In the genomic region with DNA sequence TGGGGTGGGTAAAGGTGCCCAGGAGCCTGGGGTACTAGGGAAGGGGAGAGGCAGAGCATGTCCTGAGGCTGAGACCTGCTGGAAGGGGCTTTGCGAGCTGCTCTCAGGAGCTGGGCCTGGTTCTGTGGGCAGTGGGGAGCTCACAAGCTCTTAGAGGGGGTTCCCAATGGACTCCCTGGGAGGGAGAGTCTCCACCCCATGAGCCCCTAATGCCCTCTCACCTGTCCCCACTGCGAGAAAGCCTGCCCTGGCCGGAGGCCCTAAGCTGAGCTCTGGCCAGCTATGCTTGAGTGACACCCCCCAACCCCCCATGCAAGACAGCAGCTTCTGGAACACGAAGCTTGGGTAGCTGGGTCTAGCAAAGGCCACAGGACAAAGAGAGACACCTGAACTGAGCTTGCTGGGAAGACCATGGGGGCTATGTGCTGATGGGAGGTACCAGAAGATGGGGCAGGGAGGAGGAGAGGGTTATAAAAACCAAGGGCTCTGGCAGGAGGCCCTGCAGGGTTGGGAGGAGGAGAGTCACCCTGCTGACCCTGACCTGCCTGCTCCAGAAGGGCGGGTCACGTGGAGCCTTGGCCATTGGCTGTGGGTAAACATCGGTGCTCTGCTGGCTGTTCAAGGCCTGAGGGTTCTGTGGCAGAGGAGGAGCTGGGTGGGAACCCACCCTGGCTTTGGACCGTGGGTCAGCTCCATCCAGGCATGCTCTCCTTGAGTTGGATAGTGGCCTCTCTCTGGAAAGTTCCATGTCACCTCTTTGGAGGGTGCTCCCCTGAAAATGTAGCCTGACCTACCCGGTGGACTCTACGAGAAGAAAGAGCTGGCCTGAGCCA, we compare ENCODE assay signal across 1 cellular context.
TF ChIP-seq lines count a peak whose summit lies in the region.

No MANE protein-coding gene starts in this region.

TF ChIP-seq in HepG2, 621 proteins besides CTCF, POLR2A, EP300 and RAD21 (continued from another document and continues in another):
- TF ChIP-seq IKZF4 (CRISPR knock-in tag; IDR thresholded peaks at IDR 0.05; ENCODE audit: borderline replicate concordance, low read depth, not compliant biosample characterization): peak; percentile 65
- TF ChIP-seq RCOR2 (CRISPR knock-in tag; IDR thresholded peaks at IDR 0.05): peak; percentile 56
- TF ChIP-seq FOXK1 (CRISPR knock-in tag; IDR thresholded peaks at IDR 0.05; ENCODE audit: borderline replicate concordance, low read depth): peak; percentile 70; the same call in 1 of the 2 replicates
- TF ChIP-seq TCF7L2 (IDR thresholded peaks at IDR 0.05; ENCODE audit: low read depth, low read length): no peak
- TF ChIP-seq SETDB1 (CRISPR knock-in tag; IDR thresholded peaks at IDR 0.05; ENCODE audit: borderline replicate concordance): no peak
- TF ChIP-seq ZNF510 (CRISPR knock-in tag; IDR thresholded peaks at IDR 0.05; ENCODE audit: low read depth): no peak
- TF ChIP-seq, protein P1, sequence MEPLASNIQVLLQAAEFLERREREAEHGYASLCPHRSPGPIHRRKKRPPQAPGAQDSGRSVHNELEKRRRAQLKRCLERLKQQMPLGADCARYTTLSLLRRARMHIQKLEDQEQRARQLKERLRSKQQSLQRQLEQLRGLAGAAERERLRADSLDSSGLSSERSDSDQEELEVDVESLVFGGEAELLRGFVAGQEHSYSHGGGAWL (CRISPR knock-in tag; IDR thresholded peaks at IDR 0.05): peak; percentile 8; the same call in 1 of the 2 replicates
- TF ChIP-seq FOXC1 (CRISPR knock-in tag; IDR thresholded peaks at IDR 0.05; ENCODE audit: borderline replicate concordance): no peak
- TF ChIP-seq STAG1 (CRISPR knock-in tag; IDR thresholded peaks at IDR 0.05): peak; percentile 2; the same call in 1 of the 2 replicates
- no peak for TF ChIP-seq ELF1 (CRISPR knock-in tag; IDR thresholded peaks at IDR 0.05)
- TF ChIP-seq CBX1 (IDR thresholded peaks at IDR 0.05; ENCODE audit: low read depth): no peak
- TF ChIP-seq SOX13 (IDR thresholded peaks at IDR 0.05): no peak
- TF ChIP-seq SOX13 (CRISPR knock-in tag; conservative IDR thresholded peaks at IDR 0.05 in 1 of 2, IDR thresholded peaks at IDR 0.05 in 1 of 2): peak in 1 of 2 experiments; percentile 74; a peak in 2 of 4 replicates
- TF ChIP-seq PRMT3 (CRISPR knock-in tag; IDR thresholded peaks at IDR 0.05; ENCODE audit: borderline replicate concordance, low read depth): no peak
- TF ChIP-seq ZNF431 (CRISPR knock-in tag; IDR thresholded peaks at IDR 0.05; ENCODE audit: borderline replicate concordance, low read depth): no peak
- TF ChIP-seq RFXAP (CRISPR knock-in tag; IDR thresholded peaks at IDR 0.05; ENCODE audit: borderline replicate concordance): no peak
- no peak for TF ChIP-seq HHEX (CRISPR knock-in tag; IDR thresholded peaks at IDR 0.05)
- no peak for TF ChIP-seq TRIM24 (CRISPR knock-in tag; IDR thresholded peaks at IDR 0.05)
- TF ChIP-seq, protein P2, sequence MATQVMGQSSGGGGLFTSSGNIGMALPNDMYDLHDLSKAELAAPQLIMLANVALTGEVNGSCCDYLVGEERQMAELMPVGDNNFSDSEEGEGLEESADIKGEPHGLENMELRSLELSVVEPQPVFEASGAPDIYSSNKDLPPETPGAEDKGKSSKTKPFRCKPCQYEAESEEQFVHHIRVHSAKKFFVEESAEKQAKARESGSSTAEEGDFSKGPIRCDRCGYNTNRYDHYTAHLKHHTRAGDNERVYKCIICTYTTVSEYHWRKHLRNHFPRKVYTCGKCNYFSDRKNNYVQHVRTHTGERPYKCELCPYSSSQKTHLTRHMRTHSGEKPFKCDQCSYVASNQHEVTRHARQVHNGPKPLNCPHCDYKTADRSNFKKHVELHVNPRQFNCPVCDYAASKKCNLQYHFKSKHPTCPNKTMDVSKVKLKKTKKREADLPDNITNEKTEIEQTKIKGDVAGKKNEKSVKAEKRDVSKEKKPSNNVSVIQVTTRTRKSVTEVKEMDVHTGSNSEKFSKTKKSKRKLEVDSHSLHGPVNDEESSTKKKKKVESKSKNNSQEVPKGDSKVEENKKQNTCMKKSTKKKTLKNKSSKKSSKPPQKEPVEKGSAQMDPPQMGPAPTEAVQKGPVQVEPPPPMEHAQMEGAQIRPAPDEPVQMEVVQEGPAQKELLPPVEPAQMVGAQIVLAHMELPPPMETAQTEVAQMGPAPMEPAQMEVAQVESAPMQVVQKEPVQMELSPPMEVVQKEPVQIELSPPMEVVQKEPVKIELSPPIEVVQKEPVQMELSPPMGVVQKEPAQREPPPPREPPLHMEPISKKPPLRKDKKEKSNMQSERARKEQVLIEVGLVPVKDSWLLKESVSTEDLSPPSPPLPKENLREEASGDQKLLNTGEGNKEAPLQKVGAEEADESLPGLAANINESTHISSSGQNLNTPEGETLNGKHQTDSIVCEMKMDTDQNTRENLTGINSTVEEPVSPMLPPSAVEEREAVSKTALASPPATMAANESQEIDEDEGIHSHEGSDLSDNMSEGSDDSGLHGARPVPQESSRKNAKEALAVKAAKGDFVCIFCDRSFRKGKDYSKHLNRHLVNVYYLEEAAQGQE (IDR thresholded peaks at IDR 0.05; ENCODE audit: borderline replicate concordance in 1 of 2, low read depth in 1 of 2, low read length in 2 of 2): no peak
- TF ChIP-seq, protein P3, sequence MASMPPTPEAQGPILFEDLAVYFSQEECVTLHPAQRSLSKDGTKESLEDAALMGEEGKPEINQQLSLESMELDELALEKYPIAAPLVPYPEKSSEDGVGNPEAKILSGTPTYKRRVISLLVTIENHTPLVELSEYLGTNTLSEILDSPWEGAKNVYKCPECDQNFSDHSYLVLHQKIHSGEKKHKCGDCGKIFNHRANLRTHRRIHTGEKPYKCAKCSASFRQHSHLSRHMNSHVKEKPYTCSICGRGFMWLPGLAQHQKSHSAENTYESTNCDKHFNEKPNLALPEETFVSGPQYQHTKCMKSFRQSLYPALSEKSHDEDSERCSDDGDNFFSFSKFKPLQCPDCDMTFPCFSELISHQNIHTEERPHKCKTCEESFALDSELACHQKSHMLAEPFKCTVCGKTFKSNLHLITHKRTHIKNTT (CRISPR knock-in tag; IDR thresholded peaks at IDR 0.05): no peak
- TF ChIP-seq, protein P4, sequence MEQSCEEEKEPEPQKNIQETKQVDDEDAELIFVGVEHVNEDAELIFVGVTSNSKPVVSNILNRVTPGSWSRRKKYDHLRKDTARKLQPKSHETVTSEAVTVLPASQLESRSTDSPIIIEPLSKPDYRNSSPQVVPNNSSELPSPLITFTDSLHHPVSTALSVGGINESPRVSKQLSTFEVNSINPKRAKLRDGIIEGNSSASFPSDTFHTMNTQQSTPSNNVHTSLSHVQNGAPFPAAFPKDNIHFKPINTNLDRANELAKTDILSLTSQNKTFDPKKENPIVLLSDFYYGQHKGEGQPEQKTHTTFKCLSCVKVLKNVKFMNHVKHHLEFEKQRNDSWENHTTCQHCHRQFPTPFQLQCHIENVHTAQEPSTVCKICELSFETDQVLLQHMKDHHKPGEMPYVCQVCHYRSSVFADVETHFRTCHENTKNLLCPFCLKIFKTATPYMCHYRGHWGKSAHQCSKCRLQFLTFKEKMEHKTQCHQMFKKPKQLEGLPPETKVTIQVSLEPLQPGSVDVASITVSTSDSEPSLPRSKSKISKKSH (CRISPR knock-in tag; IDR thresholded peaks at IDR 0.05; ENCODE audit: borderline replicate concordance): peak; percentile 36; the same call in 1 of the 2 replicates
- TF ChIP-seq MYNN (CRISPR knock-in tag; IDR thresholded peaks at IDR 0.05; ENCODE audit: low read depth): no peak
- no peak for TF ChIP-seq ZNF776 (CRISPR knock-in tag; IDR thresholded peaks at IDR 0.05)
- no peak for TF ChIP-seq SYNCRIP (IDR thresholded peaks at IDR 0.05; ENCODE audit: insufficient read depth, low read depth, low read length)
- TF ChIP-seq, protein P5, sequence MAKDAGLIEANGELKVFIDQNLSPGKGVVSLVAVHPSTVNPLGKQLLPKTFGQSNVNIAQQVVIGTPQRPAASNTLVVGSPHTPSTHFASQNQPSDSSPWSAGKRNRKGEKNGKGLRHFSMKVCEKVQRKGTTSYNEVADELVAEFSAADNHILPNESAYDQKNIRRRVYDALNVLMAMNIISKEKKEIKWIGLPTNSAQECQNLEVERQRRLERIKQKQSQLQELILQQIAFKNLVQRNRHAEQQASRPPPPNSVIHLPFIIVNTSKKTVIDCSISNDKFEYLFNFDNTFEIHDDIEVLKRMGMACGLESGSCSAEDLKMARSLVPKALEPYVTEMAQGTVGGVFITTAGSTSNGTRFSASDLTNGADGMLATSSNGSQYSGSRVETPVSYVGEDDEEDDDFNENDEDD (CRISPR knock-in tag; IDR thresholded peaks at IDR 0.05; ENCODE audit: borderline replicate concordance): peak; percentile 58; the same call in 1 of the 2 replicates
- TF ChIP-seq REL (CRISPR knock-in tag; conservative IDR thresholded peaks at IDR 0.05): no peak
- TF ChIP-seq, protein P6, sequence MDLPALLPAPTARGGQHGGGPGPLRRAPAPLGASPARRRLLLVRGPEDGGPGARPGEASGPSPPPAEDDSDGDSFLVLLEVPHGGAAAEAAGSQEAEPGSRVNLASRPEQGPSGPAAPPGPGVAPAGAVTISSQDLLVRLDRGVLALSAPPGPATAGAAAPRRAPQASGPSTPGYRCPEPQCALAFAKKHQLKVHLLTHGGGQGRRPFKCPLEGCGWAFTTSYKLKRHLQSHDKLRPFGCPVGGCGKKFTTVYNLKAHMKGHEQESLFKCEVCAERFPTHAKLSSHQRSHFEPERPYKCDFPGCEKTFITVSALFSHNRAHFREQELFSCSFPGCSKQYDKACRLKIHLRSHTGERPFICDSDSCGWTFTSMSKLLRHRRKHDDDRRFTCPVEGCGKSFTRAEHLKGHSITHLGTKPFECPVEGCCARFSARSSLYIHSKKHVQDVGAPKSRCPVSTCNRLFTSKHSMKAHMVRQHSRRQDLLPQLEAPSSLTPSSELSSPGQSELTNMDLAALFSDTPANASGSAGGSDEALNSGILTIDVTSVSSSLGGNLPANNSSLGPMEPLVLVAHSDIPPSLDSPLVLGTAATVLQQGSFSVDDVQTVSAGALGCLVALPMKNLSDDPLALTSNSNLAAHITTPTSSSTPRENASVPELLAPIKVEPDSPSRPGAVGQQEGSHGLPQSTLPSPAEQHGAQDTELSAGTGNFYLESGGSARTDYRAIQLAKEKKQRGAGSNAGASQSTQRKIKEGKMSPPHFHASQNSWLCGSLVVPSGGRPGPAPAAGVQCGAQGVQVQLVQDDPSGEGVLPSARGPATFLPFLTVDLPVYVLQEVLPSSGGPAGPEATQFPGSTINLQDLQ (CRISPR knock-in tag; IDR thresholded peaks at IDR 0.05): no peak; the same call in 1 of the 2 replicates
- no peak for TF ChIP-seq ZNF207 (IDR thresholded peaks at IDR 0.05; ENCODE audit: borderline replicate concordance)
- peak; percentile 70 for TF ChIP-seq BORCS8-MEF2B (CRISPR knock-in tag; IDR thresholded peaks at IDR 0.05)
- TF ChIP-seq MEF2D (CRISPR knock-in tag; IDR thresholded peaks at IDR 0.05): 0 out of 2 replicates have a peak, but pooled peaks have one; percentile 41
- peak; percentile 69; the same call in 1 of the 2 replicates for TF ChIP-seq MYC (CRISPR knock-in tag; IDR thresholded peaks at IDR 0.05; ENCODE audit: borderline replicate concordance)
- TF ChIP-seq ZNF263 (CRISPR knock-in tag; IDR thresholded peaks at IDR 0.05): peak; percentile 47; the same call in 1 of the 2 replicates
- TF ChIP-seq HOXD1 (CRISPR knock-in tag; IDR thresholded peaks at IDR 0.05): no peak
- TF ChIP-seq, protein P7, sequence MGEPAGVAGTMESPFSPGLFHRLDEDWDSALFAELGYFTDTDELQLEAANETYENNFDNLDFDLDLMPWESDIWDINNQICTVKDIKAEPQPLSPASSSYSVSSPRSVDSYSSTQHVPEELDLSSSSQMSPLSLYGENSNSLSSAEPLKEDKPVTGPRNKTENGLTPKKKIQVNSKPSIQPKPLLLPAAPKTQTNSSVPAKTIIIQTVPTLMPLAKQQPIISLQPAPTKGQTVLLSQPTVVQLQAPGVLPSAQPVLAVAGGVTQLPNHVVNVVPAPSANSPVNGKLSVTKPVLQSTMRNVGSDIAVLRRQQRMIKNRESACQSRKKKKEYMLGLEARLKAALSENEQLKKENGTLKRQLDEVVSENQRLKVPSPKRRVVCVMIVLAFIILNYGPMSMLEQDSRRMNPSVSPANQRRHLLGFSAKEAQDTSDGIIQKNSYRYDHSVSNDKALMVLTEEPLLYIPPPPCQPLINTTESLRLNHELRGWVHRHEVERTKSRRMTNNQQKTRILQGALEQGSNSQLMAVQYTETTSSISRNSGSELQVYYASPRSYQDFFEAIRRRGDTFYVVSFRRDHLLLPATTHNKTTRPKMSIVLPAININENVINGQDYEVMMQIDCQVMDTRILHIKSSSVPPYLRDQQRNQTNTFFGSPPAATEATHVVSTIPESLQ (CRISPR knock-in tag; conservative IDR thresholded peaks at IDR 0.05): no peak
- no peak for TF ChIP-seq ZNF136 (CRISPR knock-in tag; IDR thresholded peaks at IDR 0.05; ENCODE audit: low read depth)
- no peak; the same call in 1 of the 2 replicates for TF ChIP-seq ZNF782 (CRISPR knock-in tag; IDR thresholded peaks at IDR 0.05; ENCODE audit: borderline replicate concordance)
- TF ChIP-seq KLF15 (CRISPR knock-in tag; IDR thresholded peaks at IDR 0.05; ENCODE audit: borderline replicate concordance): no peak
- peak; percentile 25; the same call in 1 of the 2 replicates for TF ChIP-seq HMG20A (CRISPR knock-in tag; IDR thresholded peaks at IDR 0.05; ENCODE audit: borderline replicate concordance)
- TF ChIP-seq, protein P8, sequence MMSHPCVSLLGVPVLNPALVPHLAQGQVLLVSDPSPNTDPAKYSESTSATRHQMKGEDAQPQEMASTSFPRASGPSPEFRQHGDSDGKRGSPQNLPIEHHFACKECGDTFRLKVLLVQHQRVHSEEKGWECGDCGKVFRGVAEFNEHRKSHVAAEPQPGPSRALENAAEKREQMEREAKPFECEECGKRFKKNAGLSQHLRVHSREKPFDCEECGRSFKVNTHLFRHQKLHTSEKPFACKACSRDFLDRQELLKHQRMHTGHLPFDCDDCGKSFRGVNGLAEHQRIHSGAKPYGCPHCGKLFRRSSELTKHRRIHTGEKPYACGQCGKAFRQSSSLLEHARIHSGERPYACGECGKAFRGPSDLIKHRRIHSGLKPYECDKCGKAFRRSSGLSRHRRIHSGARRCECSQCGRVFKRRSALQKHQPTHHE (CRISPR knock-in tag; IDR thresholded peaks at IDR 0.05; ENCODE audit: borderline replicate concordance): no peak
- TF ChIP-seq, protein P9, sequence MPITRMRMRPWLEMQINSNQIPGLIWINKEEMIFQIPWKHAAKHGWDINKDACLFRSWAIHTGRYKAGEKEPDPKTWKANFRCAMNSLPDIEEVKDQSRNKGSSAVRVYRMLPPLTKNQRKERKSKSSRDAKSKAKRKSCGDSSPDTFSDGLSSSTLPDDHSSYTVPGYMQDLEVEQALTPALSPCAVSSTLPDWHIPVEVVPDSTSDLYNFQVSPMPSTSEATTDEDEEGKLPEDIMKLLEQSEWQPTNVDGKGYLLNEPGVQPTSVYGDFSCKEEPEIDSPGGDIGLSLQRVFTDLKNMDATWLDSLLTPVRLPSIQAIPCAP (CRISPR knock-in tag; IDR thresholded peaks at IDR 0.05; ENCODE audit: low read depth): no peak
- peak; percentile 84; the same call in 1 of the 2 replicates for TF ChIP-seq KAT7 (CRISPR knock-in tag; IDR thresholded peaks at IDR 0.05; ENCODE audit: borderline replicate concordance)
- no peak for TF ChIP-seq ZZZ3 (CRISPR knock-in tag; IDR thresholded peaks at IDR 0.05; ENCODE audit: borderline replicate concordance)
- TF ChIP-seq ZFP1 (CRISPR knock-in tag; IDR thresholded peaks at IDR 0.05): no peak
- TF ChIP-seq HOXA7 (CRISPR knock-in tag; IDR thresholded peaks at IDR 0.05): no peak
- no peak for TF ChIP-seq HMGA1 (CRISPR knock-in tag; conservative IDR thresholded peaks at IDR 0.05)
- TF ChIP-seq ARNT2 (CRISPR knock-in tag; IDR thresholded peaks at IDR 0.05; ENCODE audit: low read depth): no peak
- peak; percentile 74 for TF ChIP-seq PPARG (CRISPR knock-in tag; conservative IDR thresholded peaks at IDR 0.05)
- no peak for TF ChIP-seq ZKSCAN1 (IDR thresholded peaks at IDR 0.05; ENCODE audit: low read length)
- TF ChIP-seq BCL6 (CRISPR knock-in tag; IDR thresholded peaks at IDR 0.05): peak; percentile 39
- TF ChIP-seq HNRNPLL (IDR thresholded peaks at IDR 0.05; ENCODE audit: low read depth, low read length, poor library complexity, severe bottlenecking): no peak
- no peak for TF ChIP-seq YEATS4 (CRISPR knock-in tag; IDR thresholded peaks at IDR 0.05; ENCODE audit: borderline replicate concordance)
